ENCODE assay signal across 14 cellular contexts in genomic region chr4:160316036-160316435, GRCh38.
"Had no signal": no experiment of that assay in that cellular context is flagged by ENCODE, and none has a peak within 500 bp of the region (broad histone marks: within the 10 kb centered on the region; RNA-seq: fewer than 3 reads in every experiment).

No MANE protein-coding gene starts in this region.

- H3K4me1 ChIP-seq: right atrium auricular region, sigmoid colon, suprapubic skin, thyroid gland had no signal

- H3K36me3 ChIP-seq: right atrium auricular region, sigmoid colon, suprapubic skin, thyroid gland had no signal

- H3K27ac ChIP-seq: coronary artery, right atrium auricular region, sigmoid colon, suprapubic skin, thyroid gland had no signal

- H3K9me3 ChIP-seq: mucosa of descending colon, right atrium auricular region, sigmoid colon, suprapubic skin, thyroid gland had no signal

- DNase-seq: effector CD8-positive, alpha-beta T cell; glutamatergic neuron; islet precursor cell; mucosa of descending colon; natural killer cell; sigmoid colon; small intestine; stimulated activated CD4-positive, alpha-beta T cell treated with anti-CD3 and anti-CD28 coated beads, Interleukin-12 subunit alpha, Interleukin-12 subunit beta, amount 100 ng/mL, for 4 hours; stimulated activated CD4-positive, alpha-beta T cell treated with anti-CD3 and anti-CD28 coated beads, Interleukin-2, amount 100 ng/mL, for 48 hours; stimulated activated naive CD4-positive, alpha-beta T cell treated with Interleukin-2 at 50 U/mL for 16 hours; thyroid gland had no signal

- H3K4me3 ChIP-seq: coronary artery, mucosa of descending colon, right atrium auricular region, sigmoid colon, suprapubic skin, thyroid gland had no signal

- H3K27me3 ChIP-seq: right atrium auricular region, sigmoid colon, suprapubic skin, thyroid gland had no signal
